In genomic region chr3:48467110-48467454, GRCh38 we compare ENCODE assay signal across 9 cellular contexts. TPM values are rescaled to one million over a fixed set of nuclear protein-coding genes. Genes with fewer than 3 reads are reported as not detected.
DNase-seq lines count a peak whose midpoint lies in the region; ATAC-seq and TF ChIP-seq lines count a peak whose summit lies in the region.
"Had no signal": no experiment of that assay in that cellular context is flagged by ENCODE, and none has a peak within 500 bp of the region (broad histone marks: within the 10 kb centered on the region; RNA-seq: fewer than 3 reads in every experiment).

No MANE protein-coding gene starts in this region.

- H3K79me2 ChIP-seq in parathyroid adenoma = peaks cover 20% of the 10 kb centered on the region

- no peak for TF ChIP-seq POLR2A in NB4 (IDR thresholded peaks at IDR 0.05; ENCODE audit: extremely low read depth, insufficient read length)

- H3K27ac ChIP-seq in CD4-positive, alpha-beta memory T cell (ENCODE audit: low read depth, low read length) = peak overlapping the region; percentile 86
- H3K27ac ChIP-seq in parathyroid adenoma = peak overlapping the region; percentile 100

- H3K4me2 ChIP-seq in parathyroid adenoma (ENCODE audit: low read length) = peak overlapping the region; percentile 95

- H3K9me3 Mint-ChIP-seq in CD4-positive, alpha-beta memory T cell = no peaks in the 10 kb centered on the region

- H3K4me3 ChIP-seq in CD4-positive, alpha-beta memory T cell (ENCODE audit: low read length in 2 of 2) = peak overlapping the region; percentile 69 to 94
- H3K4me3 ChIP-seq in NB4 (ENCODE audit: low read depth, low read length) = peak overlapping the region; percentile 69
- H3K4me3 ChIP-seq in endocrine pancreas (ENCODE audit: control insufficient read depth, insufficient read depth, low read length) = no peak overlapping the region
- H3K4me3 ChIP-seq in parathyroid adenoma (ENCODE audit: low read depth, low read length) = peak overlapping the region; percentile 64

- H3K4me1 Mint-ChIP-seq in CD4-positive, alpha-beta memory T cell = peaks cover 26 to 56% (median 47%) of the 10 kb centered on the region in 4 donors

- H3K9me3 ChIP-seq in CD4-positive, alpha-beta memory T cell (ENCODE audit: control insufficient read depth in 1 of 2, low read length in 2 of 2) = no peaks in the 10 kb centered on the region
- H3K9me3 ChIP-seq in endocrine pancreas (ENCODE audit: control insufficient read depth, low read length) (no peaks in the 10 kb centered on the region), parathyroid adenoma (ENCODE audit: control insufficient read depth, low read length) (no peaks in the 10 kb centered on the region)

- H3K36me3 Mint-ChIP-seq in CD4-positive, alpha-beta memory T cell = peaks cover 17 to 37% of the 10 kb centered on the region in 2 donors

- no peak for TF ChIP-seq CTCF in NB4 (IDR thresholded peaks at IDR 0.05; ENCODE audit: low read depth, low read length)
- no peak for TF ChIP-seq CTCF in parathyroid adenoma (IDR thresholded peaks at IDR 0.05)

- intact Hi-C loops in CD4-positive, alpha-beta memory T cell (cut with micrococcal nuclease) = loop anchor here (1.0 to 2.0 kb wide), 2 partner anchors 38 to 90 kb away; partner anchors contain the start of gene PFKFB4

- no peaks in the 10 kb centered on the region for H3K27me3 Mint-ChIP-seq in CD4-positive, alpha-beta memory T cell

- DNase-seq in CD4-positive, alpha-beta memory T cell = no peak
- DNase-seq in NB4 (ENCODE audit: low read depth) (no peak), midbrain (lab: John Stamatoyannopoulos, UW) (no peak), NCI-H1417 treated with DMSO at 0.1 percent for 48 hours (lab: John Stamatoyannopoulos, UW) (no peak)
- DNase-seq in stimulated activated CD4-positive, alpha-beta T cell treated with anti-CD3 and anti-CD28 coated beads, Interleukin-2, amount 100 ng/mL, for 48 hours = no peak
- DNase-seq: NCI-H526 treated with DMSO at 0.1 percent for 48 hours had no signal

- CTCF ChIA-PET in CD4-positive, alpha-beta memory T cell (lab: Charles Lee; ENCODE audit: partially characterized antibody) = interaction anchor here (0.8 to 4.9 kb wide), 12 partner anchors 11 to 82 kb away, joined by 3 to 34 read pairs (median 4); partner anchors contain the start of genes CCDC51, SHISA5 and TMA7

- peaks cover 20% of the 10 kb centered on the region for H3K36me3 ChIP-seq in CD4-positive, alpha-beta memory T cell (ENCODE audit: insufficient read depth, low read length)
- H3K36me3 ChIP-seq in endocrine pancreas (ENCODE audit: control insufficient read depth, insufficient read depth, low read length) (no peaks in the 10 kb centered on the region), parathyroid adenoma (ENCODE audit: control insufficient read depth, insufficient read depth, low read length) (no peaks in the 10 kb centered on the region)

- peaks cover 69% of the 10 kb centered on the region for H3K4me1 ChIP-seq in CD4-positive, alpha-beta memory T cell (ENCODE audit: insufficient read depth, low read length)
- H3K4me1 ChIP-seq in endocrine pancreas (ENCODE audit: control insufficient read depth, insufficient read depth, low read length) = no peaks in the 10 kb centered on the region
- peaks cover 13% of the 10 kb centered on the region for H3K4me1 ChIP-seq in parathyroid adenoma

- H3K9ac ChIP-seq in endocrine pancreas (ENCODE audit: control insufficient read depth, insufficient read depth, low read length) (peak overlapping the region; percentile 0), parathyroid adenoma (no peak overlapping the region)

- H3K27ac Mint-ChIP-seq in CD4-positive, alpha-beta memory T cell = peak overlapping the region; percentile 92 to 98 (median 96)

- H2AFZ ChIP-seq in parathyroid adenoma = no peak overlapping the region

- POLR2A ChIA-PET in CD4-positive, alpha-beta memory T cell (lab: Charles Lee; ENCODE audit: partially characterized antibody) = interaction anchor here (0.8 to 6.4 kb wide), 17 partner anchors 10 to 91 kb away, joined by 3 to 60 read pairs (median 4); partner anchors contain the start of genes ATRIP, CCDC51, PFKFB4 and SHISA5

- H3K4me3 Mint-ChIP-seq in CD4-positive, alpha-beta memory T cell = peak overlapping the region; percentile 87 to 94 (median 90)

- ATAC-seq in GM18868 (IDR thresholded peaks at IDR 0.05; ENCODE audit: unreplicated experiment) = no peak

- no peaks in the 10 kb centered on the region for H3K27me3 ChIP-seq in CD4-positive, alpha-beta memory T cell (ENCODE audit: insufficient read depth, low read length)
- H3K27me3 ChIP-seq in endocrine pancreas (ENCODE audit: control insufficient read depth, insufficient read depth, low read length) = no peaks in the 10 kb centered on the region
- H3K27me3 ChIP-seq in parathyroid adenoma (ENCODE audit: control insufficient read depth, insufficient read depth, low read length) = no peaks in the 10 kb centered on the region

RNA-seq across cellular contexts. Expression of gene ATRIP, which starts 20.5 kb away (rescaled TPM):
- 10 to 100 TPM; 14.9 to 15.2 TPM for total RNA-seq in CD4-positive, alpha-beta memory T cell
- polyA plus RNA-seq in CD4-positive, alpha-beta memory T cell = 10 to 100 TPM; 11.3 to 15.4 TPM

RNA-seq across cellular contexts. Expression of gene TMA7, which starts 27.0 kb away (rescaled TPM):
- 100 to 1,000 TPM; 309 to 310 TPM for total RNA-seq in CD4-positive, alpha-beta memory T cell
- 100 to 1,000 TPM; 765 to 952 TPM for polyA plus RNA-seq in CD4-positive, alpha-beta memory T cell

RNA-seq across cellular contexts. Expression of gene CCDC51, which starts 27.2 kb away (rescaled TPM):
- total RNA-seq in CD4-positive, alpha-beta memory T cell = 1 to 10 TPM; 5.1 to 5.4 TPM
- polyA plus RNA-seq in CD4-positive, alpha-beta memory T cell = 10 to 100 TPM in 1 of 2 donors, 1 to 10 TPM in 1; 6.6 to 13.3 TPM

RNA-seq across cellular contexts. Expression of gene SHISA5, which starts 36.9 kb away (rescaled TPM):
- total RNA-seq in CD4-positive, alpha-beta memory T cell = 100 to 1,000 TPM; 218 TPM
- polyA plus RNA-seq in CD4-positive, alpha-beta memory T cell = 100 to 1,000 TPM; 434 to 470 TPM

RNA-seq across cellular contexts. Expression of gene PLXNB1, which starts 37.2 kb away (rescaled TPM):
- total RNA-seq in CD4-positive, alpha-beta memory T cell = 1 to 10 TPM; 2.6 to 5.0 TPM
- polyA plus RNA-seq in CD4-positive, alpha-beta memory T cell = under 1 TPM in 1 of 2 donors, not detected in 1; 0.48 TPM
